Comparison of ENCODE assay signal across 10 cellular contexts in the genomic region with DNA sequence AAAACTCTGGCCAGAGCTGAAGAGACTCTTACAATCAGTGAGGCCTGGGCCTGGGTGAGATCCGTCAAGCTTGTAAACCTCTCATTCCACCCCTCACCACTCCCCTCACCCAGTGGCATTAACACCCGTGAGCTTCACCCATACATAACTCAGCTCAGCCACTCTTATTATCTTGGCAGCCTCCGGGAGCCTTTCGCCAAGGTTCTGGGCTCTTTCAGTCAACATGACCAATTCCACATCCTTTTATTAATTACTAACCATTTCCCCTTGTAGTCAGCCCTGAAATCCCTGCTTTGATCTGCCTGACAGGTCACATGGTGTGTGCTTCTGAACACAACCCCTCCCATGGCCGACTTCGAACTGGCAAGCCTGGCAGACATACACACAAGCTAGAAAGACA.
DNase-seq lines count a peak whose midpoint lies in the region; ATAC-seq, FAIRE-seq and TF ChIP-seq lines count a peak whose summit lies in the region.
"Had no signal": no experiment of that assay in that cellular context is flagged by ENCODE, and none has a peak within 500 bp of the region (broad histone marks: within the 10 kb centered on the region; RNA-seq: fewer than 3 reads in every experiment).

No MANE protein-coding gene starts in this region.

- no peak overlapping the region for H2AFZ ChIP-seq in OCI-LY7 (ENCODE audit: low read length)

- POLR2A ChIA-PET in OCI-LY7 (lab: Charles Lee) = interaction anchor here (1.1 kb wide), 1 partner anchor 10 kb away, joined by 3 read pairs; no protein-coding TSS in a partner anchor

- no peaks in the 10 kb centered on the region for H4K20me1 ChIP-seq in OCI-LY7 (ENCODE audit: insufficient read depth, low read length)

- peak; percentile 20 for ATAC-seq in sciatic nerve
- no peak for ATAC-seq in GM18502 (IDR thresholded peaks at IDR 0.05; ENCODE audit: poor library complexity, unreplicated experiment)

- no peaks in the 10 kb centered on the region for H3K79me2 ChIP-seq in OCI-LY7 (ENCODE audit: insufficient read depth, low read depth, low read length)

- no peak for TF ChIP-seq CTCF in OCI-LY7 (conservative IDR thresholded peaks at IDR 0.05; ENCODE audit: low read length)

- H3K9me3 ChIP-seq in OCI-LY7 (ENCODE audit: low read length) (no peaks in the 10 kb centered on the region), esophagus (ENCODE audit: control insufficient read depth in 2 of 2, insufficient read depth in 1 of 2, low read depth in 1 of 2, low read length in 1 of 2) (no peaks in the 10 kb centered on the region)

- CTCF ChIA-PET in OCI-LY7 (lab: Charles Lee; ENCODE audit: unreplicated experiment) = no interaction called here

- intact Hi-C loops in OCI-LY7 (cut with micrococcal nuclease; ENCODE audit: unreplicated experiment) (no loop called here), sciatic nerve (cut with DNase I) (no loop called here)

- no peak for TF ChIP-seq POLR2A in GM12892 (IDR thresholded peaks at IDR 0.05; ENCODE audit: low read depth, low read length)

- no peak overlapping the region for H3K4me2 ChIP-seq in OCI-LY7 (ENCODE audit: low read length)

- peak; percentile 39 for DNase-seq in ELF-1 (ENCODE audit: low read depth, low spot score)
- peak; percentile 9 for DNase-seq in OCI-LY7 (ENCODE audit: low spot score)
- DNase-seq in sciatic nerve (ENCODE audit: low spot score) = no peak
- DNase-seq in RPMI8226 = no peak
- DNase-seq in GM12892 (ENCODE audit: insufficient read length) = no peak
- DNase-seq: activated CD4-positive, CD25-positive, alpha-beta regulatory T cell; NCI-H2081 had no signal

- no peak for FAIRE-seq in GM12892 (lab: Jason Lieb, UNC)
- FAIRE-seq: keratinocyte had no signal

- no peaks in the 10 kb centered on the region for H3K36me3 ChIP-seq in OCI-LY7 (ENCODE audit: insufficient read depth, low read length)
- no peaks in the 10 kb centered on the region for H3K36me3 ChIP-seq in esophagus (ENCODE audit: control insufficient read depth in 2 of 2, insufficient read depth in 2 of 2, low read length in 1 of 2)

- BruUV-seq in OCI-LY7 (replicated peaks; lab: Mats Ljungman, UMichigan) = no TSS peak

- no peaks in the 10 kb centered on the region for H3K4me1 ChIP-seq in OCI-LY7 (ENCODE audit: insufficient read depth, low read length, poor library complexity, severe bottlenecking)
- H3K4me1 ChIP-seq in esophagus (ENCODE audit: control insufficient read depth in 2 of 2, insufficient read depth in 2 of 2, low read length in 1 of 2) = peaks cover 0 to 3% of the 10 kb centered on the region in 2 donors

- H3K4me3 ChIP-seq in OCI-LY7 (ENCODE audit: low read depth, low read length, poor library complexity, severe bottlenecking) (no peak overlapping the region), esophagus (ENCODE audit: low read depth in 1 of 2, low read length in 2 of 2) (no peak overlapping the region)

- H3K27ac ChIP-seq in OCI-LY7 (ENCODE audit: low read depth, low read length, poor library complexity, severe bottlenecking) (no peak overlapping the region), esophagus (ENCODE audit: low read depth in 2 of 2, low read length in 1 of 2) (peak overlapping the region; percentile 14 to 60)

- no peaks in the 10 kb centered on the region for H3K9me2 ChIP-seq in OCI-LY7 (ENCODE audit: insufficient read depth, low read length)

- H3K27me3 ChIP-seq in esophagus (ENCODE audit: control insufficient read depth in 1 of 2, insufficient read depth in 2 of 2, low read length in 2 of 2) = no peaks in the 10 kb centered on the region

- 22 to 24% methylated on average over 6 of the region's 6 CpGs for WGBS in esophagus, 2 donors

Comparison
In these comparisons a context has a peak if more than half of its experiments do, and no peak if none do; other contexts are left out.
1. DNase-seq: peak in ELF-1 (single experiment) and OCI-LY7 (single experiment); none in sciatic nerve (single experiment), RPMI8226 (single experiment) and GM12892 (single experiment).